Comparison of ENCODE assay signal across 7 cellular contexts in genomic region chr2:38665854-38666577, GRCh38. TPM values are rescaled to one million over a fixed set of nuclear protein-coding genes. Genes with fewer than 3 reads are reported as not detected.
DNase-seq lines count a peak whose midpoint lies in the region; ATAC-seq, FAIRE-seq and TF ChIP-seq lines count a peak whose summit lies in the region.

Gene GALM, plus strand, starts transcription at chr2:38666114. Its CDS starts 48 bp downstream, at chr2:38666162.

- TF ChIP-seq CTCF in GM13977 (IDR thresholded peaks at IDR 0.05; ENCODE audit: extremely low read depth, insufficient read depth, missing control alignments) (no peak), left ventricle myocardium inferior (IDR thresholded peaks at IDR 0.05; ENCODE audit: borderline replicate concordance) (no peak)

- intact Hi-C loops in left ventricle myocardium inferior (cut with micrococcal nuclease): loop anchor here (5.0 kb wide), 1 partner anchor 64 kb away; the partner anchor contains the start of gene HNRNPLL

- H3K79me1 ChIP-seq in trophoblast cell (ENCODE audit: low read length): no peaks in the 10 kb centered on the region

- H2BK120ac ChIP-seq in trophoblast cell (ENCODE audit: insufficient read depth, low read length, poor library complexity): no peak within 1 kb of the TSS

- H3K27ac ChIP-seq in left ventricle myocardium inferior (replicated peaks) (peak within 1 kb of the TSS; percentile 85), trophoblast cell (ENCODE audit: low read depth, low read length) (peak within 1 kb of the TSS; percentile 45)

- peaks cover 28% of the 10 kb centered on the region for H3K4me1 ChIP-seq in left ventricle myocardium inferior
- H3K4me1 ChIP-seq in trophoblast cell (ENCODE audit: control insufficient read depth in 1 of 2, insufficient read depth in 2 of 2, low read length in 2 of 2): peaks cover 10 to 12% of the 10 kb centered on the region in 2 experiments

- H3K4me3 ChIP-seq in left ventricle myocardium inferior: peak within 1 kb of the TSS; percentile 74
- H3K4me3 ChIP-seq in trophoblast cell (ENCODE audit: low read depth, low read length): peak within 1 kb of the TSS; percentile 69

- no peak within 1 kb of the TSS for H4K91ac ChIP-seq in trophoblast cell (ENCODE audit: low read depth, low read length)

- peak; percentile 36 for ATAC-seq in HG03439 (IDR thresholded peaks at IDR 0.05; ENCODE audit: unreplicated experiment)

- peak within 1 kb of the TSS; percentile 63 for H3K4me2 ChIP-seq in trophoblast cell (ENCODE audit: low read length)

- H3K4ac ChIP-seq in trophoblast cell (ENCODE audit: low read depth, low read length): no peak within 1 kb of the TSS

- H2AK5ac ChIP-seq in trophoblast cell (ENCODE audit: low read length): no peak within 1 kb of the TSS

- DNase-seq in GM13977 (ENCODE audit: low spot score): peak; percentile 43
- DNase-seq in SIG-M5 treated with dmso at 0.1 percent for 504 hours (lab: John Stamatoyannopoulos, UW; ENCODE audit: unreplicated experiment): peak; percentile 94
- peak in 51 of 58 donors; percentile 5 to 75 (median 38) for DNase-seq in anterior cingulate cortex (lab: John Stamatoyannopoulos, UW)
- DNase-seq in left ventricle myocardium inferior: peak; percentile 80
- peak; percentile 76 to 98 for DNase-seq in trophoblast cell
- DNase-seq in RCC 7860 (ENCODE audit: low spot score): no peak

- peak within 1 kb of the TSS; percentile 44 for H4K12ac ChIP-seq in trophoblast cell (ENCODE audit: low read depth, low read length)

- H2BK12ac ChIP-seq in trophoblast cell (ENCODE audit: low read length): no peak within 1 kb of the TSS

- H4K8ac ChIP-seq in trophoblast cell (ENCODE audit: low read depth, low read length): peak within 1 kb of the TSS; percentile 49

- no peak within 1 kb of the TSS for H3K18ac ChIP-seq in trophoblast cell (ENCODE audit: low read length)

- H3K79me2 ChIP-seq in trophoblast cell (ENCODE audit: control insufficient read depth, insufficient read depth, low read length, poor library complexity): peaks cover 2% of the 10 kb centered on the region

- no peak within 1 kb of the TSS for H2BK5ac ChIP-seq in trophoblast cell (ENCODE audit: low read depth, low read length, poor library complexity)

- no peak for FAIRE-seq in RCC 7860 (lab: Jason Lieb, UNC)

- WGBS in trophoblast cell (ENCODE audit: extremely low coverage, insufficient coverage, insufficient read length): no CpG with 5 or more reads among the region's 27 CpGs

- H3K9ac ChIP-seq in trophoblast cell (ENCODE audit: low read length): peak within 1 kb of the TSS; percentile 18

- no peaks in the 10 kb centered on the region for H3K27me3 ChIP-seq in left ventricle myocardium inferior (ENCODE audit: low read depth)
- no peaks in the 10 kb centered on the region for H3K27me3 ChIP-seq in trophoblast cell (ENCODE audit: insufficient read depth, low read length)

- no peak within 1 kb of the TSS for H3K23ac ChIP-seq in trophoblast cell (ENCODE audit: low read length)

- H3K14ac ChIP-seq in trophoblast cell (ENCODE audit: low read length): peak within 1 kb of the TSS; percentile 24

- in situ Hi-C loops in GM13977 (cut with MboI; ENCODE audit: low pct_unique_long_range_greater_than_20kb, low sequenced_read_pairs, unreplicated experiment): no loop called here

- no peaks in the 10 kb centered on the region for H3K36me3 ChIP-seq in left ventricle myocardium inferior
- H3K36me3 ChIP-seq in trophoblast cell (ENCODE audit: control insufficient read depth in 1 of 2, insufficient read depth in 2 of 2, low read length in 2 of 2): no peaks in the 10 kb centered on the region

- H3K9me3 ChIP-seq in left ventricle myocardium inferior (replicated peaks) (no peaks in the 10 kb centered on the region), trophoblast cell (ENCODE audit: insufficient read depth, low read depth, low read length) (no peaks in the 10 kb centered on the region)

- H2AFZ ChIP-seq in trophoblast cell (ENCODE audit: insufficient read depth, low read length, poor library complexity): peak within 1 kb of the TSS; percentile 33

RNA-seq across cellular contexts. Expression of gene GALM, which starts in this region (rescaled TPM):
- total RNA-seq in left ventricle myocardium inferior: 14.4 TPM
- 3.9 TPM in 2 replicates for polyA plus RNA-seq in trophoblast cell (2013)
